Comparison of ENCODE assay signal across 1 cellular context in genomic region chr6:28943557-28944411, GRCh38.
TF ChIP-seq lines count a peak whose summit lies in the region.

No MANE protein-coding gene starts in this region.

TF ChIP-seq in HepG2, 621 proteins besides CTCF, POLR2A, EP300 and RAD21 (continued from another document):
- TF ChIP-seq, protein P1, sequence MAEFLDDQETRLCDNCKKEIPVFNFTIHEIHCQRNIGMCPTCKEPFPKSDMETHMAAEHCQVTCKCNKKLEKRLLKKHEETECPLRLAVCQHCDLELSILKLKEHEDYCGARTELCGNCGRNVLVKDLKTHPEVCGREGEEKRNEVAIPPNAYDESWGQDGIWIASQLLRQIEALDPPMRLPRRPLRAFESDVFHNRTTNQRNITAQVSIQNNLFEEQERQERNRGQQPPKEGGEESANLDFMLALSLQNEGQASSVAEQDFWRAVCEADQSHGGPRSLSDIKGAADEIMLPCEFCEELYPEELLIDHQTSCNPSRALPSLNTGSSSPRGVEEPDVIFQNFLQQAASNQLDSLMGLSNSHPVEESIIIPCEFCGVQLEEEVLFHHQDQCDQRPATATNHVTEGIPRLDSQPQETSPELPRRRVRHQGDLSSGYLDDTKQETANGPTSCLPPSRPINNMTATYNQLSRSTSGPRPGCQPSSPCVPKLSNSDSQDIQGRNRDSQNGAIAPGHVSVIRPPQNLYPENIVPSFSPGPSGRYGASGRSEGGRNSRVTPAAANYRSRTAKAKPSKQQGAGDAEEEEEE (CRISPR knock-in tag; IDR thresholded peaks at IDR 0.05; ENCODE audit: borderline replicate concordance), result no peak
- no peak; the same call in none of the 2 replicates for TF ChIP-seq DMAP1 (CRISPR knock-in tag; IDR thresholded peaks at IDR 0.05)
- peak; percentile 81; the same call in 1 of the 2 replicates for TF ChIP-seq ZNF766 (CRISPR knock-in tag; IDR thresholded peaks at IDR 0.05; ENCODE audit: borderline replicate concordance)
- TF ChIP-seq, protein P2, sequence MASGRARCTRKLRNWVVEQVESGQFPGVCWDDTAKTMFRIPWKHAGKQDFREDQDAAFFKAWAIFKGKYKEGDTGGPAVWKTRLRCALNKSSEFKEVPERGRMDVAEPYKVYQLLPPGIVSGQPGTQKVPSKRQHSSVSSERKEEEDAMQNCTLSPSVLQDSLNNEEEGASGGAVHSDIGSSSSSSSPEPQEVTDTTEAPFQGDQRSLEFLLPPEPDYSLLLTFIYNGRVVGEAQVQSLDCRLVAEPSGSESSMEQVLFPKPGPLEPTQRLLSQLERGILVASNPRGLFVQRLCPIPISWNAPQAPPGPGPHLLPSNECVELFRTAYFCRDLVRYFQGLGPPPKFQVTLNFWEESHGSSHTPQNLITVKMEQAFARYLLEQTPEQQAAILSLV (CRISPR knock-in tag; IDR thresholded peaks at IDR 0.05; ENCODE audit: borderline replicate concordance), result peak; percentile 74
